ENCODE assay signal across 13 cellular contexts in the genomic region with DNA sequence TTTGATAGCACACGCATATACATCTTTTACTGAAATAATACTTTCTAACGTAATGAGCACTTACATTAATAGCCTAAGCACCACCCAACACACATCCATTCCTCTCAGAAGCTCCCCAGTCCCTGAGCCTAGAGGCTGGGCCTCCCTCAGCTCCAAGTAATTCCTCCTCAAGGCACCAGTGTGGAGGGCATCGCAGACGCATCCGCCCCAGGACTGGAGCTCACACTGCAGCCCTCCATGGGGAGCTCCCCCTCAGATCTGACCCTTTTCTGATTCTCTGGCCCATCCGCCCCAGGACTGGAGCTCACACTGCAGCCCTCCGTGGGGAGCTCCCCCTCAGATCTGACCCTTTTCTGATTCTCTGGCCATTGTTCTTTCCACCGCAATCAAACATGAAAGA.
DNase-seq lines count a peak whose midpoint lies in the region; ATAC-seq and TF ChIP-seq lines count a peak whose summit lies in the region.
"Had no signal": no experiment of that assay in that cellular context is flagged by ENCODE, and none has a peak within 500 bp of the region (broad histone marks: within the 10 kb centered on the region; RNA-seq: fewer than 3 reads in every experiment).

No MANE protein-coding gene starts in this region.

- no peak overlapping the region; a peak in 1 of 7 replicates for H3K27ac Mint-ChIP-seq in H9
- H3K27ac Mint-ChIP-seq in T-helper 17 cell = no peak overlapping the region
- no peak overlapping the region for H3K27ac Mint-ChIP-seq in activated T-helper 1 cell treated with anti-CD3 and anti-CD28 coated beads, Interleukin-12 subunit alpha, Interleukin-12 subunit beta, Interleukin-2, Interleukin-4 antibody, amounts not matched to agents 30 ng/mL and 10 ng/mL and 1 ng/mL, durations not matched to agents 14 hours and 24 hours and 36 hours
- H3K27ac Mint-ChIP-seq: CD4-positive, CD25-positive, alpha-beta regulatory T cell had no signal

- no peak overlapping the region for H2BK5ac ChIP-seq in H9 (ENCODE audit: insufficient read length, low read length)

- H4K91ac ChIP-seq in H9 (ENCODE audit: insufficient read length, low read depth, low read length) = no peak overlapping the region

- H4K20me1 ChIP-seq in H9 (ENCODE audit: control insufficient read depth, insufficient read depth, insufficient read length) = no peaks in the 10 kb centered on the region
- H4K20me1 ChIP-seq: BLaER1 treated with 17β-estradiol and CSF1 and Interleukin-3, amounts not matched to agents 10 nM and 100 nM had no signal

- no CpG with 5 or more reads among the region's 8 CpGs for WGBS in H9 (ENCODE audit: extremely low coverage, insufficient read length, low lambda C conversion rate)
- whole genome bisulfite sequencing in adrenal gland, 4 donors = 85 to 91% (median 88%) methylated on average over 8 of the region's 8 CpGs
- WGBS in prostate gland = 84% methylated on average over 8 of the region's 8 CpGs

- H3K4me1 ChIP-seq in H9 (ENCODE audit: insufficient read depth, low read length) (peaks cover 6% of the 10 kb centered on the region; the same call in 1 of the 2 replicates), adrenal gland (replicated peaks in 1 of 2) (peaks cover 18% of the 10 kb centered on the region in 2 donors), prostate gland (replicated peaks) (no peaks in the 10 kb centered on the region)

- intact Hi-C loops in adrenal gland (cut with DNase I) = no loop called here
- intact Hi-C loops in prostate gland (cut with DNase I) = no loop called here
- intact Hi-C loops in activated T-helper 1 cell treated with anti-CD3 and anti-CD28 coated beads, Interleukin-12 subunit alpha, Interleukin-12 subunit beta, Interleukin-2, Interleukin-4 antibody, amounts not matched to agents 30 ng/mL and 10 ng/mL and 1 ng/mL, durations not matched to agents 14 hours and 24 hours and 36 hours (cut with micrococcal nuclease) = no loop called here

- DNase-seq in H9 (peak; percentile 25), adrenal gland (no peak), islet precursor cell (peak; percentile 29), prostate gland (ENCODE audit: low spot score) (peak; percentile 0), T-helper 17 cell (no peak)
- DNase-seq in activated CD4-positive, alpha-beta T cell treated with anti-CD3 and anti-CD28 coated beads for 48 hours = no peak
- DNase-seq in activated T-helper 1 cell treated with anti-CD3 and anti-CD28 coated beads, Interleukin-12 subunit alpha, Interleukin-12 subunit beta, Interleukin-2, Interleukin-4 antibody, amounts not matched to agents 30 ng/mL and 10 ng/mL and 1 ng/mL, durations not matched to agents 14 hours and 24 hours and 36 hours (ENCODE audit: low spot score) = no peak
- DNase-seq: ACHN; CD4-positive, CD25-positive, alpha-beta regulatory T cell; DMS53; GF-D8 had no signal

- no peak overlapping the region for H3K4me2 ChIP-seq in H9 (ENCODE audit: insufficient read depth, insufficient read length, low read length)
- H3K4me2 ChIP-seq: BLaER1 treated with 17β-estradiol and CSF1 and Interleukin-3, amounts not matched to agents 10 nM and 100 nM had no signal

- peaks cover 2 to 7% of the 10 kb centered on the region in 2 experiments; a peak in 3 of 5 replicates for H3K9me3 Mint-ChIP-seq in H9
- no peaks in the 10 kb centered on the region for H3K9me3 Mint-ChIP-seq in activated T-helper 1 cell treated with anti-CD3 and anti-CD28 coated beads, Interleukin-12 subunit alpha, Interleukin-12 subunit beta, Interleukin-2, Interleukin-4 antibody, amounts not matched to agents 30 ng/mL and 10 ng/mL and 1 ng/mL, durations not matched to agents 14 hours and 24 hours and 36 hours

- H2AK5ac ChIP-seq in H9 (ENCODE audit: insufficient read length, low read length) = no peak overlapping the region

- H3K36me3 ChIP-seq in adrenal gland (replicated peaks in 1 of 2) (no peaks in the 10 kb centered on the region), prostate gland (no peaks in the 10 kb centered on the region)
- H3K36me3 ChIP-seq: BLaER1 treated with 17β-estradiol and CSF1 and Interleukin-3, amounts not matched to agents 10 nM and 100 nM had no signal

- no peak overlapping the region for H4K8ac ChIP-seq in H9 (replicated peaks; ENCODE audit: insufficient read length, low read depth, low read length)

- no peak overlapping the region for H3K18ac ChIP-seq in H9 (ENCODE audit: insufficient read length, low read depth, low read length)

- H2BK120ac ChIP-seq in H9 (ENCODE audit: low read depth, low read length, poor library complexity, severe bottlenecking) = no peak overlapping the region

- H3K4me3 ChIP-seq in adrenal gland = no peak overlapping the region
- no peak overlapping the region for H3K4me3 ChIP-seq in prostate gland
- H3K4me3 ChIP-seq: BLaER1 treated with 17β-estradiol and CSF1 and Interleukin-3, amounts not matched to agents 10 nM and 100 nM had no signal

- H3K4ac ChIP-seq in H9 (ENCODE audit: low read depth, low read length) = no peak overlapping the region

- no peaks in the 10 kb centered on the region for H3K79me2 ChIP-seq in H9 (ENCODE audit: insufficient read depth, low read length)

- H3K23me2 ChIP-seq in H9 (ENCODE audit: insufficient read length, low read depth, low read length, poor library complexity, severe bottlenecking) = no peaks in the 10 kb centered on the region

- H3K79me1 ChIP-seq in H9 (ENCODE audit: insufficient read depth, low read depth, low read length, poor library complexity, severe bottlenecking) = no peaks in the 10 kb centered on the region

- H2BK20ac ChIP-seq in H9 (ENCODE audit: low read depth, low read length, poor library complexity, severe bottlenecking) = no peak overlapping the region

- H2AFZ ChIP-seq in H9 (ENCODE audit: low read length) = no peak overlapping the region

- no peak overlapping the region for H3T11ph ChIP-seq in H9 (ENCODE audit: low read length)

- H3K27me3 Mint-ChIP-seq in H9 (ENCODE audit: low read depth) (peaks cover 18% of the 10 kb centered on the region), T-helper 17 cell (peaks cover 31% of the 10 kb centered on the region)
- H3K27me3 Mint-ChIP-seq in activated T-helper 1 cell treated with anti-CD3 and anti-CD28 coated beads, Interleukin-12 subunit alpha, Interleukin-12 subunit beta, Interleukin-2, Interleukin-4 antibody, amounts not matched to agents 30 ng/mL and 10 ng/mL and 1 ng/mL, durations not matched to agents 14 hours and 24 hours and 36 hours (ENCODE audit: insufficient read depth) = peaks cover 5% of the 10 kb centered on the region

- no peak overlapping the region for H3K9ac ChIP-seq in H9 (ENCODE audit: extremely low read depth, insufficient read length, low read length)
- H3K9ac ChIP-seq: BLaER1 treated with 17β-estradiol and CSF1 and Interleukin-3, amounts not matched to agents 10 nM and 100 nM had no signal

- H3K9me3 ChIP-seq in H9 (ENCODE audit: control insufficient read depth, low read depth, low read length) = no peaks in the 10 kb centered on the region
- H3K9me3 ChIP-seq in adrenal gland (replicated peaks in 1 of 3) = no peaks in the 10 kb centered on the region
- no peaks in the 10 kb centered on the region for H3K9me3 ChIP-seq in prostate gland
- H3K9me3 ChIP-seq in T-helper 17 cell (ENCODE audit: control insufficient read depth, low read length, poor library complexity, severe bottlenecking) = no peaks in the 10 kb centered on the region
- H3K9me3 ChIP-seq: BLaER1 treated with 17β-estradiol and CSF1 and Interleukin-3, amounts not matched to agents 10 nM and 100 nM had no signal

- no peak overlapping the region for H4K5ac ChIP-seq in H9 (ENCODE audit: insufficient read length, low read depth, low read length)

- H2BK12ac ChIP-seq in H9 (ENCODE audit: insufficient read length, low read depth, low read length) = no peak overlapping the region

- no peak for TF ChIP-seq POLR2A in adrenal gland (IDR thresholded peaks at IDR 0.05)
- no peak for TF ChIP-seq POLR2A in prostate gland (IDR thresholded peaks at IDR 0.05)

- no peak overlapping the region for H3K23ac ChIP-seq in H9 (ENCODE audit: insufficient read length, low read depth, low read length)

- no peak overlapping the region for H3K56ac ChIP-seq in H9 (ENCODE audit: insufficient read length, low read depth, low read length)

- ATAC-seq in T-helper 17 cell (no peak), HG02870 (IDR thresholded peaks at IDR 0.05; ENCODE audit: unreplicated experiment) (no peak)

- H2BK15ac ChIP-seq in H9 (ENCODE audit: low read depth, low read length) = no peak overlapping the region

- H3K36me3 Mint-ChIP-seq in H9 (ENCODE audit: insufficient read depth in 1 of 3, low read depth in 3 of 3) (peaks cover 0 to under 1% (median 0%) of the 10 kb centered on the region in 3 experiments; a peak in 1 of 7 replicates), T-helper 17 cell (ENCODE audit: low read depth) (no peaks in the 10 kb centered on the region)
- H3K36me3 Mint-ChIP-seq in activated T-helper 1 cell treated with anti-CD3 and anti-CD28 coated beads, Interleukin-12 subunit alpha, Interleukin-12 subunit beta, Interleukin-2, Interleukin-4 antibody, amounts not matched to agents 30 ng/mL and 10 ng/mL and 1 ng/mL, durations not matched to agents 14 hours and 24 hours and 36 hours (ENCODE audit: low read depth) = no peaks in the 10 kb centered on the region
- H3K36me3 Mint-ChIP-seq: CD4-positive, CD25-positive, alpha-beta regulatory T cell had no signal

- H3K14ac ChIP-seq in H9 (ENCODE audit: insufficient read depth, low read length) = no peak overlapping the region

- no peak overlapping the region for H3K27ac ChIP-seq in H9 (ENCODE audit: insufficient read length, low read depth, low read length)
- peak overlapping the region in 4 of 5 donors; percentile 32 to 91 (median 78) for H3K27ac ChIP-seq in adrenal gland
- H3K27ac ChIP-seq in prostate gland = no peak overlapping the region
- H3K27ac ChIP-seq: BLaER1 treated with 17β-estradiol and CSF1 and Interleukin-3, amounts not matched to agents 10 nM and 100 nM had no signal

- TF ChIP-seq CTCF in H9 (conservative IDR thresholded peaks at IDR 0.05) = no peak
- TF ChIP-seq CTCF in adrenal gland (IDR thresholded peaks at IDR 0.05) = no peak
- TF ChIP-seq CTCF in prostate gland (IDR thresholded peaks at IDR 0.05) = no peak

- H3K4me3 Mint-ChIP-seq in H9 (no peak overlapping the region), T-helper 17 cell (no peak overlapping the region)
- no peak overlapping the region for H3K4me3 Mint-ChIP-seq in activated T-helper 1 cell treated with anti-CD3 and anti-CD28 coated beads, Interleukin-12 subunit alpha, Interleukin-12 subunit beta, Interleukin-2, Interleukin-4 antibody, amounts not matched to agents 30 ng/mL and 10 ng/mL and 1 ng/mL, durations not matched to agents 14 hours and 24 hours and 36 hours
- H3K4me3 Mint-ChIP-seq: CD4-positive, CD25-positive, alpha-beta regulatory T cell had no signal

- H3K4me1 Mint-ChIP-seq in H9 (peaks cover 55 to 56% of the 10 kb centered on the region in 2 experiments), T-helper 17 cell (no peaks in the 10 kb centered on the region)
- no peaks in the 10 kb centered on the region for H3K4me1 Mint-ChIP-seq in activated T-helper 1 cell treated with anti-CD3 and anti-CD28 coated beads, Interleukin-12 subunit alpha, Interleukin-12 subunit beta, Interleukin-2, Interleukin-4 antibody, amounts not matched to agents 30 ng/mL and 10 ng/mL and 1 ng/mL, durations not matched to agents 14 hours and 24 hours and 36 hours (ENCODE audit: low read depth)

- H3K27me3 ChIP-seq in H9 (ENCODE audit: insufficient read depth, low read length) (no peaks in the 10 kb centered on the region), adrenal gland (no peaks in the 10 kb centered on the region), prostate gland (replicated peaks; ENCODE audit: insufficient read depth) (no peaks in the 10 kb centered on the region)
- H3K27me3 ChIP-seq: BLaER1 treated with 17β-estradiol and CSF1 and Interleukin-3, amounts not matched to agents 10 nM and 100 nM had no signal

Comparison
In these comparisons a context has a peak if more than half of its experiments do, and no peak if none do; other contexts are left out.
1. DNase-seq: peak in H9 (single experiment), islet precursor cell (single experiment) and prostate gland (single experiment); none in adrenal gland (0 of 7), activated CD4-positive, alpha-beta T cell treated with anti-CD3 and anti-CD28 coated beads for 48 hours (single experiment), T-helper 17 cell (0 of 3) and activated T-helper 1 cell treated with anti-CD3 and anti-CD28 coated beads, Interleukin-12 subunit alpha, Interleukin-12 subunit beta, Interleukin-2, Interleukin-4 antibody, amounts not matched to agents 30 ng/mL and 10 ng/mL and 1 ng/mL, durations not matched to agents 14 hours and 24 hours and 36 hours (single experiment).
2. H3K27ac ChIP-seq: peak in adrenal gland (4 of 5); none in H9 (single experiment) and prostate gland (0 of 2).